In genomic region chr12:41917827-41918445, GRCh38 we compare ENCODE assay signal across 11 cellular contexts.
DNase-seq lines count a peak whose midpoint lies in the region; ATAC-seq and TF ChIP-seq lines count a peak whose summit lies in the region.
"Had no signal": no experiment of that assay in that cellular context is flagged by ENCODE, and none has a peak within 500 bp of the region (broad histone marks: within the 10 kb centered on the region; RNA-seq: fewer than 3 reads in every experiment).

No MANE protein-coding gene starts in this region.

- TF ChIP-seq CTCF in foreskin keratinocyte (conservative IDR thresholded peaks at IDR 0.05), result no peak
- TF ChIP-seq CTCF in mucosa of descending colon (IDR thresholded peaks at IDR 0.05), result no peak

- H3K4me1 ChIP-seq in foreskin keratinocyte, result no peaks in the 10 kb centered on the region
- H3K4me1 ChIP-seq in mucosa of descending colon (ENCODE audit: low read depth), result no peaks in the 10 kb centered on the region

- H3K27me3 ChIP-seq in foreskin keratinocyte, result peaks cover 9% of the 10 kb centered on the region

- intact Hi-C loops in mucosa of descending colon (cut with DNase I, micrococcal nuclease), result no loop called here

- peak; percentile 62 for DNase-seq in NCI-H510A treated with DMSO at 0.1 percent for 48 hours (lab: John Stamatoyannopoulos, UW)
- no peak for DNase-seq in NCI-H510A (lab: John Stamatoyannopoulos, UW)
- DNase-seq in NOMO-1 (lab: John Stamatoyannopoulos, UW; ENCODE audit: unreplicated experiment in 2 of 2), result peak; percentile 41 to 71
- no peak for DNase-seq in foreskin keratinocyte
- peak; percentile 33 for DNase-seq in retina
- DNase-seq in mucosa of descending colon, result no peak
- DNase-seq in NCI-H526 treated with DMSO at 0.1 percent for 48 hours (lab: John Stamatoyannopoulos, UW), result no peak
- DNase-seq in SKM-1 (lab: John Stamatoyannopoulos, UW; ENCODE audit: unreplicated experiment), result no peak
- DNase-seq: ACHN, DMS53, trophoblast cell had no signal

- no peak overlapping the region for H3K27ac ChIP-seq in foreskin keratinocyte

- no peaks in the 10 kb centered on the region for H3K9me3 ChIP-seq in mucosa of descending colon

- H3K36me3 ChIP-seq in mucosa of descending colon (ENCODE audit: low read depth), result no peaks in the 10 kb centered on the region

- peak; percentile 50 for ATAC-seq in foreskin keratinocyte
- ATAC-seq in mucosa of descending colon, result no peak

- no peak overlapping the region for H3K4me3 ChIP-seq in mucosa of descending colon

Comparison
In these comparisons a context has a peak if more than half of its experiments do, and no peak if none do; other contexts are left out.
1. DNase-seq: peak in NCI-H510A treated with DMSO at 0.1 percent for 48 hours (single experiment), NOMO-1 (2 of 2) and retina (single experiment); none in NCI-H510A (single experiment), foreskin keratinocyte (0 of 2), mucosa of descending colon (0 of 3), NCI-H526 treated with DMSO at 0.1 percent for 48 hours (single experiment) and SKM-1 (single experiment).